ENCODE assay signal across 1 cellular context in genomic region chr11:3086671-3087150, GRCh38.
TF ChIP-seq lines count a peak whose summit lies in the region.

No MANE protein-coding gene starts in this region.

TF ChIP-seq in H1, 55 proteins besides CTCF, POLR2A, EP300 and RAD21:
- no peak for TF ChIP-seq RBBP5 (IDR thresholded peaks at IDR 0.05; ENCODE audit: borderline replicate concordance, low read depth, low read length)
- TF ChIP-seq, protein P1, sequence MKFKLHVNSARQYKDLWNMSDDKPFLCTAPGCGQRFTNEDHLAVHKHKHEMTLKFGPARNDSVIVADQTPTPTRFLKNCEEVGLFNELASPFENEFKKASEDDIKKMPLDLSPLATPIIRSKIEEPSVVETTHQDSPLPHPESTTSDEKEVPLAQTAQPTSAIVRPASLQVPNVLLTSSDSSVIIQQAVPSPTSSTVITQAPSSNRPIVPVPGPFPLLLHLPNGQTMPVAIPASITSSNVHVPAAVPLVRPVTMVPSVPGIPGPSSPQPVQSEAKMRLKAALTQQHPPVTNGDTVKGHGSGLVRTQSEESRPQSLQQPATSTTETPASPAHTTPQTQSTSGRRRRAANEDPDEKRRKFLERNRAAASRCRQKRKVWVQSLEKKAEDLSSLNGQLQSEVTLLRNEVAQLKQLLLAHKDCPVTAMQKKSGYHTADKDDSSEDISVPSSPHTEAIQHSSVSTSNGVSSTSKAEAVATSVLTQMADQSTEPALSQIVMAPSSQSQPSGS (IDR thresholded peaks at IDR 0.05; ENCODE audit: low read length): no peak
- TF ChIP-seq GTF2F1 (IDR thresholded peaks at IDR 0.05; ENCODE audit: borderline replicate concordance, low read depth, low read length): no peak
- no peak for TF ChIP-seq SUZ12 (IDR thresholded peaks at IDR 0.05; ENCODE audit: low read length)
- TF ChIP-seq SIN3A (conservative IDR thresholded peaks at IDR 0.05 in 1 of 2, IDR thresholded peaks at IDR 0.05 in 1 of 2; ENCODE audit: low read depth in 1 of 2, low read length in 2 of 2): no peak
- no peak for TF ChIP-seq TBP (IDR thresholded peaks at IDR 0.05; ENCODE audit: low read depth, low read length)
- TF ChIP-seq TAF1 (IDR thresholded peaks at IDR 0.05; ENCODE audit: low read depth, low read length): no peak
- TF ChIP-seq MAFK (IDR thresholded peaks at IDR 0.05; ENCODE audit: low read depth, low read length): no peak
- no peak for TF ChIP-seq KDM1A (IDR thresholded peaks at IDR 0.05; ENCODE audit: borderline replicate concordance, low read length)
- TF ChIP-seq TEAD4 (IDR thresholded peaks at IDR 0.05; ENCODE audit: low read depth, low read length): no peak
- no peak for TF ChIP-seq CEBPB (IDR thresholded peaks at IDR 0.05; ENCODE audit: low read depth, low read length)
